ENCODE assay signal across 13 cellular contexts in the genomic region with DNA sequence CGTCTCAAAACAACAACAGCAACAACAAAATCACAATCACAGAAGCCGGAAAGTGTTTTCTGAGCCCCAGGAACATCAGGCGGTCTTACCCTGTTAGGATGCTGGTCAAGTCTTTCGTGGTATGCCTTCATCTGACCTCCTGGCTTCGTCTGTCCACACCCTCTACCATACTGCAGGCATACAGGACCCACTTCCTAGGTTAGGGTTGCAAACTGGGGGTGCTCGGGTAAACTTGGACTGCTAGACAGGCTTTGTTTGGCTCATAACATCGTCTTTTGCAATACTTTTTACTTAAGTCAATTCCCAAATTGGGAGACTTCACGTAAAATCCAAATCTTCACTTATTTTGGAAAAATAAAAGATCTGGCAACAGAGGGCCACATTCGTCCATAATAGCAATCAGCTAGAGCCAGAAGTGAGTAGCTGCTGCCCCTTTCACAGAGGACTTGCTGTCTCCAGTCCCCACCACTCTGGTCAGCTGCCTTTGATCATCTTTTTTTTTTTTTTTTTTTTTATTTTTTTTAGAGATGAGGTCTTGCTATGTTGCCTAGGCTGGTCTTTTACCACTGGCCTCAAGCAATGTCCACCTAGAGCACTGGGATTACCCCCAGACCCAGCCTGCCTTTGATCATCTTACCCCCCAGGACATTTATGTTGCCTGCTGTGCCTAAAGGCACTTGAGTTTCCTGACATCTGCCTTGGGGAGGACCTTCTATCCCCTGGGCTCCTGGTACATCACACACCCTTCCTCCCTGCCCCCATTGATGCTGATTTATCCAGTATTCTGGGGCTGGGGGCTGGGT. TPM values are rescaled to one million over a fixed set of nuclear protein-coding genes. Genes with fewer than 3 reads are reported as not detected.
A peak's percentile ranks its signal among the peaks of the same experiment; 100 is the strongest.
DNase-seq lines count a peak whose midpoint lies in the region; ATAC-seq and TF ChIP-seq lines count a peak whose summit lies in the region.
"Had no signal": no experiment of that assay in that cellular context is flagged by ENCODE, and none has a peak within 500 bp of the region (broad histone marks: within the 10 kb centered on the region; RNA-seq: fewer than 3 reads in every experiment).

No MANE protein-coding gene starts in this region.

- 77% methylated on average over 9 of the region's 9 CpGs for WGBS in hepatocyte (ENCODE audit: low lambda C conversion rate, missing lambda C conversion rate)

- H4K20me1 ChIP-seq in hepatocyte (ENCODE audit: insufficient read depth, poor library complexity, severe bottlenecking) (no peaks in the 10 kb centered on the region), PC-3 (ENCODE audit: low read length) (no peaks in the 10 kb centered on the region)

- no peaks in the 10 kb centered on the region for H3K36me3 ChIP-seq in A673 (ENCODE audit: insufficient read depth, low read length, poor library complexity, severe bottlenecking)
- no peaks in the 10 kb centered on the region for H3K36me3 ChIP-seq in SK-N-MC (ENCODE audit: insufficient read depth, low read length)
- H3K36me3 ChIP-seq in hepatocyte (replicated peaks; ENCODE audit: insufficient read depth, low read depth) = no peaks in the 10 kb centered on the region
- no peaks in the 10 kb centered on the region for H3K36me3 ChIP-seq in PC-3 (ENCODE audit: low read depth, low read length)

- intact Hi-C loops in A673 (cut with micrococcal nuclease; ENCODE audit: unreplicated experiment) = no loop called here
- intact Hi-C loops in PC-3 (cut with micrococcal nuclease) = no loop called here

- DNase-seq in A673 (ENCODE audit: low spot score) (no peak), SK-N-MC (ENCODE audit: low read depth, low spot score) (no peak), hepatocyte (ENCODE audit: low spot score) (no peak), retina (peak; percentile 40), Kasumi-1 (lab: John Stamatoyannopoulos, UW) (no peak), NCI-H1694 treated with DMSO at 0.1 percent for 48 hours (lab: John Stamatoyannopoulos, UW) (no peak), PC-3 (no peak), DMS114 treated with DMSO at 0.1 percent for 48 hours (lab: John Stamatoyannopoulos, UW; ENCODE audit: unreplicated experiment) (no peak)
- DNase-seq: activated CD8-positive, alpha-beta T cell treated with anti-CD3 and anti-CD28 coated beads for 36 hours; effector memory CD4-positive, alpha-beta T cell; H7; natural killer cell; T-helper 1 cell had no signal

- H3K4me1 ChIP-seq in A673 (ENCODE audit: insufficient read depth, low read length, poor library complexity, severe bottlenecking) (peaks cover 80% of the 10 kb centered on the region), hepatocyte (ENCODE audit: insufficient read depth) (peaks cover 57% of the 10 kb centered on the region), PC-3 (ENCODE audit: insufficient read depth, low read length) (peaks cover 14% of the 10 kb centered on the region)

- no peak for ATAC-seq in PC-3
- ATAC-seq: activated CD8-positive, alpha-beta T cell treated with anti-CD3 and anti-CD28 coated beads for 36 hours; natural killer cell had no signal

- CTCF ChIA-PET in A673 (lab: Charles Lee) (no interaction called here), PC-3 (lab: Charles Lee) (no interaction called here)

- POLR2A ChIA-PET in A673 (lab: Charles Lee; ENCODE audit: low non-redundant PET) = interaction anchor here (0.5 kb wide), 1 partner anchor 35 kb away, joined by 4 read pairs; no protein-coding TSS in a partner anchor
- POLR2A ChIA-PET in PC-3 (lab: Charles Lee; ENCODE audit: unreplicated experiment) = no interaction called here

- H3K27me3 ChIP-seq in A673 (replicated peaks; ENCODE audit: insufficient read depth, low read depth, low read length, poor library complexity) = no peaks in the 10 kb centered on the region
- H3K27me3 ChIP-seq in hepatocyte = no peaks in the 10 kb centered on the region
- H3K27me3 ChIP-seq in PC-3 (ENCODE audit: low read length) = no peaks in the 10 kb centered on the region

- H3F3A ChIP-seq in PC-3 (ENCODE audit: low read length, unreplicated experiment) = no peaks in the 10 kb centered on the region

- TF ChIP-seq CTCF in A673 (conservative IDR thresholded peaks at IDR 0.05; ENCODE audit: low read depth, low read length) (no peak), hepatocyte (IDR thresholded peaks at IDR 0.05; ENCODE audit: poor library complexity) (no peak), PC-3 (conservative IDR thresholded peaks at IDR 0.05; ENCODE audit: low read depth, low read length) (no peak)

- H2AFZ ChIP-seq in hepatocyte = no peak overlapping the region
- H2AFZ ChIP-seq in PC-3 (ENCODE audit: low read length) = no peak overlapping the region

- H3K79me2 ChIP-seq in hepatocyte (peaks cover 42% of the 10 kb centered on the region), PC-3 (ENCODE audit: low read length) (0 out of 2 replicates have a peak, but pooled peaks cover 3% of the 10 kb centered on the region)

- no TSS peak for BruUV-seq in A673 (replicated peaks; lab: Mats Ljungman, UMichigan)
- BruUV-seq in PC-3 (replicated peaks; lab: Mats Ljungman, UMichigan) = no TSS peak

- no peak overlapping the region for H3K9ac ChIP-seq in SK-N-MC (ENCODE audit: insufficient read length)
- no peak overlapping the region for H3K9ac ChIP-seq in PC-3 (ENCODE audit: low read length)

- H3K27ac ChIP-seq in A673 (ENCODE audit: low read depth, low read length, poor library complexity, severe bottlenecking) (peak overlapping the region; percentile 96), SK-N-MC (peak overlapping the region; percentile 99), hepatocyte (peak overlapping the region; percentile 81), PC-3 (ENCODE audit: low read length) (no peak overlapping the region)

- peak overlapping the region; percentile 14 for H3K4me2 ChIP-seq in hepatocyte
- H3K4me2 ChIP-seq in PC-3 (ENCODE audit: low read length) = no peak overlapping the region

- no peaks in the 10 kb centered on the region for H3K9me3 ChIP-seq in A673 (ENCODE audit: low read depth, low read length, poor library complexity, severe bottlenecking)
- H3K9me3 ChIP-seq in SK-N-MC (ENCODE audit: low read depth, low read length) = no peaks in the 10 kb centered on the region
- H3K9me3 ChIP-seq in hepatocyte (ENCODE audit: low read depth) = no peaks in the 10 kb centered on the region
- no peaks in the 10 kb centered on the region for H3K9me3 ChIP-seq in PC-3 (ENCODE audit: low read length)

- H3K9me2 ChIP-seq in hepatocyte (replicated peaks; ENCODE audit: insufficient read depth) (no peaks in the 10 kb centered on the region), PC-3 (replicated peaks; ENCODE audit: low read length) (no peaks in the 10 kb centered on the region)

- H3K4me3 ChIP-seq in A673 (ENCODE audit: low read depth, low read length, poor library complexity, severe bottlenecking) = peak overlapping the region; percentile 15
- peak overlapping the region; percentile 71 for H3K4me3 ChIP-seq in SK-N-MC
- no peak overlapping the region for H3K4me3 ChIP-seq in hepatocyte
- no peak overlapping the region for H3K4me3 ChIP-seq in PC-3 (ENCODE audit: low read length)

RNA-seq across cellular contexts. Expression of a gene that starts 30.1 kb away (rescaled TPM):
- 64.1 and 76.8 TPM in 2 replicates for total RNA-seq in A673 (2021)
- total RNA-seq in hepatocyte = 68.2 and 89.4 TPM in 2 replicates
- polyA plus RNA-seq in hepatocyte = 54.9 and 72.6 TPM in 2 replicates
- 13.3 and 19.5 TPM in 2 replicates for total RNA-seq in PC-3 (2014; rRNA removed)

RNA-seq across cellular contexts. Expression of a gene that starts 32.2 kb away (rescaled TPM):
- 3.8 and 4.3 TPM in 2 replicates for total RNA-seq in A673 (2021)
- total RNA-seq in hepatocyte = 0.64 and 2.3 TPM in 2 replicates
- polyA plus RNA-seq in hepatocyte = 0.81 and 1.4 TPM in 2 replicates
- total RNA-seq in PC-3 (2014; rRNA removed) = 0.40 TPM in 1 of 2 replicates, not detected in the other

Comparison
In these comparisons a context has a peak if more than half of its experiments do, and no peak if none do; other contexts are left out.
1. H3K4me3 ChIP-seq: peak in A673 (single experiment) and SK-N-MC (single experiment); none in hepatocyte (single experiment) and PC-3 (single experiment).